In genomic region chr12:21252070-21252469, GRCh38 we compare ENCODE assay signal across 21 cellular contexts.
"Had no signal": no experiment of that assay in that cellular context is flagged by ENCODE, and none has a peak within 500 bp of the region (broad histone marks: within the 10 kb centered on the region; RNA-seq: fewer than 3 reads in every experiment).

No MANE protein-coding gene starts in this region.

- H3K36me3 Mint-ChIP-seq: immature natural killer cell, mesothelial cell of epicardium, naive B cell had no signal

- H3K4me2 ChIP-seq: hepatocyte had no signal

- H3K4me3 ChIP-seq: coronary artery, dorsolateral prefrontal cortex, esophagus muscularis mucosa, gastroesophageal sphincter, heart left ventricle, hepatocyte, left ventricle myocardium inferior, lower lobe of right lung, mucosa of descending colon had no signal

- H3K27ac ChIP-seq: coronary artery, dorsolateral prefrontal cortex, esophagus muscularis mucosa, foreskin keratinocyte, gastroesophageal sphincter, heart left ventricle, hepatocyte, left ventricle myocardium inferior, lower lobe of right lung had no signal

- H3K27ac Mint-ChIP-seq: immature natural killer cell, mesothelial cell of epicardium, naive B cell had no signal

- H3K9me3 ChIP-seq: left ventricle myocardium inferior, lower lobe of right lung, mucosa of descending colon had no signal

- H3K4me1 Mint-ChIP-seq: immature natural killer cell, mesothelial cell of epicardium, naive B cell had no signal

- H2AFZ ChIP-seq: hepatocyte had no signal

- H3K36me3 ChIP-seq: esophagus muscularis mucosa, gastroesophageal sphincter, heart left ventricle, left ventricle myocardium inferior, lower lobe of right lung had no signal

- H3K4me3 Mint-ChIP-seq: immature natural killer cell, mesothelial cell of epicardium, naive B cell had no signal

- H3K79me2 ChIP-seq: hepatocyte had no signal

- H3K4me1 ChIP-seq: esophagus muscularis mucosa, foreskin keratinocyte, gastroesophageal sphincter, lower lobe of right lung had no signal

- DNase-seq: dermis blood vessel endothelial cell; dorsolateral prefrontal cortex; effector CD4-positive, alpha-beta T cell; effector memory CD4-positive, alpha-beta T cell; foreskin keratinocyte; hypothalamus; immature natural killer cell; islet precursor cell; kidney; kidney glomerular epithelial cell; left ventricle myocardium inferior; lower lobe of right lung; mesenchymal stem cell; mucosa of descending colon; naive B cell had no signal

- H3K27me3 ChIP-seq: dorsolateral prefrontal cortex, esophagus muscularis mucosa, foreskin keratinocyte, gastroesophageal sphincter, heart left ventricle, hepatocyte had no signal

- H3K27me3 Mint-ChIP-seq: naive B cell had no signal

- ATAC-seq: foreskin keratinocyte, gastroesophageal sphincter, lower lobe of right lung, mucosa of descending colon had no signal
